Comparison of ENCODE assay signal across 9 cellular contexts in genomic region chr17:7023576-7024401, GRCh38. TPM values are rescaled to one million over a fixed set of nuclear protein-coding genes. Genes with fewer than 3 reads are reported as not detected.
A peak's percentile ranks its signal among the peaks of the same experiment; 100 is the strongest.
DNase-seq lines count a peak whose midpoint lies in the region; ATAC-seq and TF ChIP-seq lines count a peak whose summit lies in the region.
"Had no signal": no experiment of that assay in that cellular context is flagged by ENCODE, and none has a peak within 500 bp of the region (broad histone marks: within the 10 kb centered on the region; RNA-seq: fewer than 3 reads in every experiment).

No MANE protein-coding gene starts in this region.

- in situ Hi-C loops in GM18951 (cut with MboI; ENCODE audit: low sequenced_read_pairs, unreplicated experiment): no loop called here

- peak; percentile 54 for DNase-seq in NCI-H82 treated with DMSO at 0.1 percent for 48 hours (lab: John Stamatoyannopoulos, UW; ENCODE audit: unreplicated experiment)
- DNase-seq in activated T-cell treated with anti-CD3 and anti-CD28 coated beads, Interleukin-2, amount 50 U/mL, for 1 hour: peak; percentile 96
- DNase-seq in midbrain (lab: John Stamatoyannopoulos, UW): peak; percentile 45
- DNase-seq in stimulated activated CD8-positive, alpha-beta memory T cell treated with anti-CD3 and anti-CD28 coated beads, Interleukin-15, amount 100 ng/mL, for 4 hours (ENCODE audit: low read depth in 2 of 2): peak; percentile 86 to 88
- no peak for DNase-seq in NCI-H2107 treated with DMSO at 0.1 percent for 48 hours (lab: John Stamatoyannopoulos, UW; ENCODE audit: unreplicated experiment)

- TF ChIP-seq POLR2A in GM18951 (IDR thresholded peaks at IDR 0.05; ENCODE audit: extremely low read depth, insufficient read depth, insufficient read length): peak; percentile 40

- ATAC-seq in esophagus mucosa (peak; percentile 80), HG03432 (IDR thresholded peaks at IDR 0.05; ENCODE audit: unreplicated experiment) (no peak)

RNA-seq across cellular contexts. Expression of gene BCL6B, which starts 0.9 kb away (rescaled TPM):
- total RNA-seq in esophagus mucosa: 3.7 TPM

RNA-seq across cellular contexts. Expression of gene RNASEK, which starts 11.4 kb away (rescaled TPM):
- 126 TPM for total RNA-seq in esophagus mucosa

RNA-seq across cellular contexts. Expression of gene SLC16A13, which starts 12.0 kb away (rescaled TPM):
- 11.8 TPM for total RNA-seq in esophagus mucosa

RNA-seq across cellular contexts. Expression of gene SLC16A11, which starts 20.1 kb away (rescaled TPM):
- total RNA-seq in esophagus mucosa: 0.60 TPM

RNA-seq across cellular contexts. Expression of gene ALOX12, which starts 27.9 kb away (rescaled TPM):
- total RNA-seq in esophagus mucosa: 16.9 TPM
- total RNA-seq: T-helper 2 cell treated with Interferon-gamma antibody and Interleukin-4, amounts not matched to agents 100 ng/mL and 5 ng/mL, for 36 hours had no signal
